8 cellular contexts compared by ENCODE assay signal in the genomic region with DNA sequence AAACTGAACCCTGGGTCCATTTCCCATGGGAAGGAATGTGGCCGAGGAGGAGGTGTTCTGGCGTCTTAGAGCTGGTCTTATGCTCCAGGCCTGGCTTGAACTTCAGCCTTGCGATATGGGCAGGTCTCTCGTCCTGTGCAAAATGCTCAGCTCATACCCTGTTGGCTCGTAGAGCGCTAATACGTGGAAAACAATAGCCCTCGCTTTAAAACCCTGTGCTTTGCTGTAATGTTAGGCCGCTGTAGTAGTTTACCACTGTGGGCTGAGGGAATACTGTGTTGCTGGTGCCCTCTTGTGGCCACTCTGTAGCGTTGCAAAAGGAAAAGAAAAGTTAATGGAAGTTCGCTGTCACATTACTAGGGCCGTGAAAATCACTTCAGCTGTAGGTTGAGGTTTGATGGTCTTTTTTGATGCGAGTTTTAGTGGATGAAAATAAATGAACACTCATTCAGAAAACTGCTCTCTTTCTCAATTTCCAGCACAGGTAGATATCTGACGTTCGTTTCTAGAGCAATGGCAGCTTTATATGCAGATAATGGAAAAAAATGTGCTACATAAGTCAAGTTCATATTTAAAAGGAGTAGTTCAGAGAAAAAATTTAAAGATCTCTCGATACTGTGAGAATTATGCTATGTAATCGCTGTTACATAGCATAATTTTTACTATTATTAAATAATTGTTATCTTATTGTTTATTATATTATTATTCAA.
DNase-seq lines count a peak whose midpoint lies in the region; ATAC-seq and TF ChIP-seq lines count a peak whose summit lies in the region.

No MANE protein-coding gene starts in this region.

- no peaks in the 10 kb centered on the region for H3K27me3 ChIP-seq in brain microvascular endothelial cell (replicated peaks)

- H3K27ac ChIP-seq in 22Rv1, result no peak overlapping the region
- H3K27ac ChIP-seq in brain microvascular endothelial cell, result no peak overlapping the region

- ATAC-seq in GM18498 (IDR thresholded peaks at IDR 0.05; ENCODE audit: unreplicated experiment) (peak; percentile 80), HG02870 (IDR thresholded peaks at IDR 0.05; ENCODE audit: unreplicated experiment) (peak; percentile 81)

- DNase-seq in NCI-H146 (lab: John Stamatoyannopoulos, UW), result peak; percentile 33
- peak; percentile 2 for DNase-seq in T-helper 22 cell (ENCODE audit: low read depth)
- peak; percentile 33 for DNase-seq in brain microvascular endothelial cell
- peak; percentile 65 for DNase-seq in inferior parietal cortex (ENCODE audit: extremely low spot score)
- DNase-seq in stimulated activated CD4-positive, alpha-beta T cell treated with anti-CD3 and anti-CD28 coated beads, Interleukin-1b, Interleukin-23, amount 100 ng/mL, for 4 hours (ENCODE audit: low read depth in 2 of 2), result peak; percentile 22 to 37

- TF ChIP-seq CTCF in 22Rv1 (IDR thresholded peaks at IDR 0.05) (peak; percentile 88), brain microvascular endothelial cell (IDR thresholded peaks at IDR 0.05; ENCODE audit: low read depth, low read length, missing control alignments) (peak; percentile 91)

- H3K4me3 ChIP-seq in brain microvascular endothelial cell (ENCODE audit: low read depth, low read length), result no peak overlapping the region

- in situ Hi-C loops in brain microvascular endothelial cell (cut with HindIII; ENCODE audit: low pct_ligation_motif_present, low sequenced_read_pairs), result no loop called here

- no peaks in the 10 kb centered on the region for H3K36me3 ChIP-seq in brain microvascular endothelial cell (replicated peaks)

Comparison
In these comparisons a context has a peak if more than half of its experiments do, and no peak if none do; other contexts are left out.
1. DNase-seq: peak in every context shown above with its lines; median percentile 65 in inferior parietal cortex; 33 in NCI-H146; 33 in brain microvascular endothelial cell; 30 in stimulated activated CD4-positive, alpha-beta T cell treated with anti-CD3 and anti-CD28 coated beads, Interleukin-1b, Interleukin-23, amount 100 ng/mL, for 4 hours; 2 in T-helper 22 cell.